In the genomic region with DNA sequence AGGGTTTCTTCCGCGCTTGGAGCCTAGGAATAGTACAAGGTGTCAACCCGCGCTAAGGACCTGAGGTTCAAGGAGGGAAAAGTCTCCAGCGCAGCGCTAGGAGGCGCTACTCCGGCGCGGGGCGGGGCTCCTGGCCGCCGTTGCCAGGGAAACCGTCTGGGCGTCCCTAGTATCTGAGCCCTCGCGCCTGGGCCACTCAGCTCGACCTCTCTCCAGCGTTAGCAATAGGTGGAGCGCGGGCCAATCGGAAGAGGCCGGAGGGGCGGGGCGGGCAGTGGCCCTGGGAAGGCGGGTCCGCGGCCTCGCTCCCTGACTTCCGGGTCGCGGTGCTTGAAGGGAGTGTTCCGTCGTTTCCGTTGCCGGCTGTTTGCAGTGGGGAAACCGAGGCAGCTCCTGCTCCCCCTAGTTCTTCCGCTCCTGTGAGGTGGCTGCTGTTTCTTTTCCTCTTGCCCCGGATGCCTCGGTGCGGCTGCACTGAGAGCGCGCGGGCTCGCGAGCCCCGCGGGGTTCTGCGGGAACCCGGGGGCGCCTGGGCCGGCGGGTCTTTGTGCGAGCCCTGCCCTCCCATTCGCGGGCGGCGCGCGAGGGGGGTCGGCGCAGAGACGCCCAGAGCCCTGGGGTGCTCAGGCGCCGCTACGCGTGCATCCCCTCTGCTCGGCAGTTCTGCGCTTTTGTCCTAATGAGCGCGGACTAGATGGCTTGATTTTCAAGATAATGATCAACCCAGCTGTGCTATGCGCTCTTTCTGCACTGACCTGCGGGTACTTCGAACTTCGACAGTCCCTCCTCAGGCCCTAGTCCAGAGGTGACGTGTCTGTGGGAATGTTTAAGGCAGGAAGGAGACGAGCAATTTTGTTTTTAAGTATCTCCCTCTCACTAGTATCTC, we compare ENCODE assay signal across 8 cellular contexts. TPM values are rescaled to one million over a fixed set of nuclear protein-coding genes. Genes with fewer than 3 reads are reported as not detected.
DNase-seq lines count a peak whose midpoint lies in the region; ATAC-seq and TF ChIP-seq lines count a peak whose summit lies in the region.

A gene with protein sequence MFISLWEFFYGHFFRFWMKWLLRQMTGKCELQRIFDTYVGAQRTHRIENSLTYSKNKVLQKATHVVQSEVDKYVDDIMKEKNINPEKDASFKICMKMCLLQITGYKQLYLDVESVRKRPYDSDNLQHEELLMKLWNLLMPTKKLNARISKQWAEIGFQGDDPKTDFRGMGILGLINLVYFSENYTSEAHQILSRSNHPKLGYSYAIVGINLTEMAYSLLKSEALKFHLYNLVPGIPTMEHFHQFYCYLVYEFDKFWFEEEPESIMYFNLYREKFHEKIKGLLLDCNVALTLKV (plus strand): TSS at position 312 of the 886 bp plus-strand sequence. CDS start 1,261 bp downstream, outside the sequence.

- H3K9me3 ChIP-seq in osteoblast (ENCODE audit: low read depth, low read length) (no peaks in the 10 kb centered on the region), thymus (ENCODE audit: control insufficient read depth) (no peaks in the 10 kb centered on the region)

- H4K20me1 ChIP-seq in osteoblast (ENCODE audit: insufficient read depth, low read length) = no peaks in the 10 kb centered on the region

- no peaks in the 10 kb centered on the region for H3K9me3 Mint-ChIP-seq in activated naive CD4-positive, alpha-beta T cell treated with anti-CD3 and anti-CD28 coated beads, Interleukin-2, amount 50 U/mL, for 72 hours

- peak within 1 kb of the TSS; percentile 94 for H2AFZ ChIP-seq in osteoblast (ENCODE audit: low read length)

- H3K27me3 ChIP-seq in osteoblast (ENCODE audit: insufficient read depth, low read length) (no peaks in the 10 kb centered on the region), thymus (ENCODE audit: control insufficient read depth, insufficient read depth) (no peaks in the 10 kb centered on the region)

- peak within 1 kb of the TSS; percentile 65 for H3K27ac ChIP-seq in osteoblast (ENCODE audit: low read depth, low read length)
- H3K27ac ChIP-seq in thymus (ENCODE audit: low read depth) = peak within 1 kb of the TSS; percentile 86

- CTCF ChIA-PET in GM10248 (lab: Yijun Ruan, JAX) = interaction anchor here (0.7 to 2.8 kb wide), 19 partner anchors 9 to 330 kb away, joined by 3 to 16 read pairs (median 4); no protein-coding TSS in a partner anchor

- POLR2A ChIA-PET in GM10248 (lab: Yijun Ruan, JAX) = interaction anchor here (0.7 kb wide), 1 partner anchor 143 kb away, joined by 3 read pairs; no protein-coding TSS in a partner anchor

- H3K4me1 ChIP-seq in osteoblast (ENCODE audit: insufficient read depth, low read length) (peaks cover 14% of the 10 kb centered on the region), thymus (ENCODE audit: control insufficient read depth, insufficient read depth, low read length) (no peaks in the 10 kb centered on the region)

- H3K4me3 ChIP-seq in osteoblast (ENCODE audit: insufficient read depth, low read length) = peak within 1 kb of the TSS; percentile 83
- H3K4me3 ChIP-seq in thymus (ENCODE audit: low read length) = peak within 1 kb of the TSS; percentile 69

- peaks cover 7 to 8% of the 10 kb centered on the region in 2 donors for H3K36me3 Mint-ChIP-seq in activated naive CD4-positive, alpha-beta T cell treated with anti-CD3 and anti-CD28 coated beads, Interleukin-2, amount 50 U/mL, for 72 hours

- peaks cover 23% of the 10 kb centered on the region for H3K79me2 ChIP-seq in osteoblast (ENCODE audit: insufficient read depth, low read length)

- peak within 1 kb of the TSS; percentile 36 to 64 for H3K27ac Mint-ChIP-seq in activated naive CD4-positive, alpha-beta T cell treated with anti-CD3 and anti-CD28 coated beads, Interleukin-2, amount 50 U/mL, for 72 hours

- peak within 1 kb of the TSS; percentile 98 for H3K4me2 ChIP-seq in osteoblast (ENCODE audit: insufficient read depth, low read length)

- DNase-seq in GM10248 (ENCODE audit: extremely low spot score) (peak; percentile 99), NCI-H1048 (lab: John Stamatoyannopoulos, UW) (peak; percentile 94), glomerular visceral epithelial cell (ENCODE audit: extremely low spot score) (peak; percentile 98), osteoblast (ENCODE audit: insufficient read length, low spot score, missing footprints) (peak; percentile 98)
- DNase-seq in activated naive CD4-positive, alpha-beta T cell treated with anti-CD3 and anti-CD28 coated beads, Interleukin-2, amount 50 U/mL, for 72 hours (ENCODE audit: low spot score in 2 of 2) = peak; percentile 96 to 98

- ATAC-seq in HG02571 (IDR thresholded peaks at IDR 0.05; ENCODE audit: unreplicated experiment) = peak; percentile 100
- peak; percentile 100 for ATAC-seq in SK-N-SH treated with all-trans-retinoic acid at 6 μM for 48 hours
- peak; percentile 100 for ATAC-seq in activated naive CD4-positive, alpha-beta T cell treated with anti-CD3 and anti-CD28 coated beads, Interleukin-2, amount 50 U/mL, for 72 hours

- H3K36me3 ChIP-seq in osteoblast (ENCODE audit: insufficient read depth, low read length) (peaks cover 6% of the 10 kb centered on the region), thymus (ENCODE audit: control insufficient read depth, insufficient read depth) (no peaks in the 10 kb centered on the region)

- under 1% methylated on average over 77 of the region's 77 CpGs for WGBS in thymus

- TF ChIP-seq CTCF in GM10248 (IDR thresholded peaks at IDR 0.05; ENCODE audit: control extremely low read depth, extremely low read depth, low read depth, missing control alignments) (peak; percentile 95), osteoblast (IDR thresholded peaks at IDR 0.05; ENCODE audit: extremely low read depth, low read depth, low read length) (peak; percentile 90)

TF ChIP-seq in SK-N-SH treated with all-trans-retinoic acid at 6 μM for 48 hours, 23 proteins besides CTCF, POLR2A, EP300 and RAD21:
- TF ChIP-seq GLIS3 (CRISPR knock-in tag; IDR thresholded peaks at IDR 0.05) (no peak), OSR1 (CRISPR knock-in tag; IDR thresholded peaks at IDR 0.05) (no peak), CSDC2 (CRISPR knock-in tag; IDR thresholded peaks at IDR 0.05) (0 out of 2 replicates have a peak, but pooled peaks have one; percentile 24), ISL1 (CRISPR knock-in tag; IDR thresholded peaks at IDR 0.05) (no peak), ZFP3 (CRISPR knock-in tag; IDR thresholded peaks at IDR 0.05) (peak; percentile 53; the same call in 1 of the 2 replicates), PPARA (CRISPR knock-in tag; IDR thresholded peaks at IDR 0.05; ENCODE audit: borderline replicate concordance) (no peak)
- TF ChIP-seq, protein P1, sequence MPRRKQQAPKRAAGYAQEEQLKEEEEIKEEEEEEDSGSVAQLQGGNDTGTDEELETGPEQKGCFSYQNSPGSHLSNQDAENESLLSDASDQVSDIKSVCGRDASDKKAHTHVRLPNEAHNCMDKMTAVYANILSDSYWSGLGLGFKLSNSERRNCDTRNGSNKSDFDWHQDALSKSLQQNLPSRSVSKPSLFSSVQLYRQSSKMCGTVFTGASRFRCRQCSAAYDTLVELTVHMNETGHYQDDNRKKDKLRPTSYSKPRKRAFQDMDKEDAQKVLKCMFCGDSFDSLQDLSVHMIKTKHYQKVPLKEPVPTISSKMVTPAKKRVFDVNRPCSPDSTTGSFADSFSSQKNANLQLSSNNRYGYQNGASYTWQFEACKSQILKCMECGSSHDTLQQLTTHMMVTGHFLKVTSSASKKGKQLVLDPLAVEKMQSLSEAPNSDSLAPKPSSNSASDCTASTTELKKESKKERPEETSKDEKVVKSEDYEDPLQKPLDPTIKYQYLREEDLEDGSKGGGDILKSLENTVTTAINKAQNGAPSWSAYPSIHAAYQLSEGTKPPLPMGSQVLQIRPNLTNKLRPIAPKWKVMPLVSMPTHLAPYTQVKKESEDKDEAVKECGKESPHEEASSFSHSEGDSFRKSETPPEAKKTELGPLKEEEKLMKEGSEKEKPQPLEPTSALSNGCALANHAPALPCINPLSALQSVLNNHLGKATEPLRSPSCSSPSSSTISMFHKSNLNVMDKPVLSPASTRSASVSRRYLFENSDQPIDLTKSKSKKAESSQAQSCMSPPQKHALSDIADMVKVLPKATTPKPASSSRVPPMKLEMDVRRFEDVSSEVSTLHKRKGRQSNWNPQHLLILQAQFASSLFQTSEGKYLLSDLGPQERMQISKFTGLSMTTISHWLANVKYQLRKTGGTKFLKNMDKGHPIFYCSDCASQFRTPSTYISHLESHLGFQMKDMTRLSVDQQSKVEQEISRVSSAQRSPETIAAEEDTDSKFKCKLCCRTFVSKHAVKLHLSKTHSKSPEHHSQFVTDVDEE (CRISPR knock-in tag; IDR thresholded peaks at IDR 0.05) = peak; percentile 46; the same call in 1 of the 2 replicates

RNA-seq across cellular contexts. Expression of the gene that starts here (rescaled TPM):
- total RNA-seq in activated naive CD4-positive, alpha-beta T cell treated with anti-CD3 and anti-CD28 coated beads, Interleukin-2, amount 50 U/mL, for 72 hours = 10 to 100 TPM; 10.6 to 14.8 TPM
- total RNA-seq in osteoblast = 33.6 and 35.1 TPM in 2 replicates
- polyA plus RNA-seq in thymus = 17.2 TPM

Comparison
In these comparisons a context has a peak if more than half of its experiments do, and no peak if none do; other contexts are left out.
1. Peak in every context shown above with its lines: DNase-seq, ATAC-seq, H3K4me3 ChIP-seq and H3K27ac ChIP-seq.